ENCODE assay signal across 19 cellular contexts in genomic region chr13:51525567-51526165, GRCh38. TPM values are rescaled to one million over a fixed set of nuclear protein-coding genes. Genes with fewer than 3 reads are reported as not detected.
DNase-seq lines count a peak whose midpoint lies in the region; ATAC-seq, FAIRE-seq and TF ChIP-seq lines count a peak whose summit lies in the region.
"Had no signal": no experiment of that assay in that cellular context is flagged by ENCODE, and none has a peak within 500 bp of the region (broad histone marks: within the 10 kb centered on the region; RNA-seq: fewer than 3 reads in every experiment).

No MANE protein-coding gene starts in this region.

- no peaks in the 10 kb centered on the region for H3K27me3 ChIP-seq in ovary
- H3K27me3 ChIP-seq in effector memory CD4-positive, alpha-beta T cell (replicated peaks; ENCODE audit: control insufficient read depth, insufficient read depth, low read length, poor library complexity, severe bottlenecking) = no peaks in the 10 kb centered on the region
- H3K27me3 ChIP-seq in pancreas = no peaks in the 10 kb centered on the region
- H3K27me3 ChIP-seq: SJCRH30 had no signal

- intact Hi-C loops in ovary (cut with DNase I) = no loop called here
- intact Hi-C loops in pancreas (cut with DNase I) = no loop called here

- H3K4me1 Mint-ChIP-seq in progenitor cell of endocrine pancreas (ENCODE audit: low read depth) = peaks cover 2% of the 10 kb centered on the region

- TF ChIP-seq CTCF in progenitor cell of endocrine pancreas (IDR thresholded peaks at IDR 0.05; ENCODE audit: unreplicated experiment) (no peak), ovary (IDR thresholded peaks at IDR 0.05) (no peak), pancreas (IDR thresholded peaks at IDR 0.05) (no peak)

- no peak for TF ChIP-seq EP300 in ovary (IDR thresholded peaks at IDR 0.05)

- 72 to 78% (median 75%) methylated on average over 5 of the region's 5 CpGs for WGBS in ovary, 3 donors
- WGBS in pancreas, 2 donors = 81 to 85% methylated on average over 5 of the region's 5 CpGs

- H3K36me3 Mint-ChIP-seq in progenitor cell of endocrine pancreas (ENCODE audit: insufficient read depth) = peaks cover 1% of the 10 kb centered on the region
- H3K36me3 Mint-ChIP-seq: CD4-positive, alpha-beta memory T cell had no signal

- H3K9me3 Mint-ChIP-seq in progenitor cell of endocrine pancreas (ENCODE audit: low read depth) = peaks cover 6% of the 10 kb centered on the region

- H3K27me3 Mint-ChIP-seq in progenitor cell of endocrine pancreas = no peaks in the 10 kb centered on the region
- H3K27me3 Mint-ChIP-seq: CD4-positive, alpha-beta memory T cell; T-helper 17 cell had no signal

- TF ChIP-seq POLR2A in ovary (IDR thresholded peaks at IDR 0.05) = no peak

- no peak for FAIRE-seq in pancreas (lab: Jason Lieb, UNC)
- FAIRE-seq: GM18507 had no signal

- no peak overlapping the region for H3K4me3 Mint-ChIP-seq in progenitor cell of endocrine pancreas (ENCODE audit: low read depth)
- H3K4me3 Mint-ChIP-seq: CD4-positive, alpha-beta memory T cell; T-helper 17 cell had no signal

- ATAC-seq in pancreas = no peak
- ATAC-seq: T-helper 17 cell had no signal

- H3K27ac ChIP-seq in ovary = no peak overlapping the region
- no peak overlapping the region for H3K27ac ChIP-seq in effector memory CD4-positive, alpha-beta T cell (ENCODE audit: insufficient read depth, low read length, poor library complexity, severe bottlenecking)
- H3K27ac ChIP-seq in pancreas = no peak overlapping the region
- H3K27ac ChIP-seq: SJCRH30 had no signal

- H3K4me3 ChIP-seq in ovary (no peak overlapping the region), pancreas (no peak overlapping the region)
- no peak overlapping the region for H3K4me3 ChIP-seq in effector memory CD4-positive, alpha-beta T cell (ENCODE audit: insufficient read depth, low read depth, low read length, poor library complexity, severe bottlenecking)
- H3K4me3 ChIP-seq: SJCRH30 had no signal

- DNase-seq in A172 (ENCODE audit: low spot score) (peak; percentile 51), HCEC 1CT (peak; percentile 59), amniotic epithelial cell (ENCODE audit: low read depth) (peak; percentile 41), iris pigment epithelial cell (ENCODE audit: low read depth) (peak; percentile 46), progenitor cell of endocrine pancreas (ENCODE audit: low spot score, unreplicated experiment) (no peak), ovary (no peak), pancreas (no peak)
- DNase-seq in effector memory CD4-positive, alpha-beta T cell = no peak
- DNase-seq: activated effector memory CD4-positive, alpha-beta T cell treated with Interleukin-2 at 50 U/mL for 16 hours; amniotic stem cell; CD4-positive, alpha-beta memory T cell; DMS53; foreskin melanocyte; H7; NCI-H2081 treated with DMSO at 0.1 percent for 48 hours; NCI-H524; SJCRH30; T-helper 17 cell had no signal

- H3K36me3 ChIP-seq in ovary (no peaks in the 10 kb centered on the region), pancreas (no peaks in the 10 kb centered on the region)
- H3K36me3 ChIP-seq in effector memory CD4-positive, alpha-beta T cell (ENCODE audit: control insufficient read depth, insufficient read depth, low read length) = no peaks in the 10 kb centered on the region
- H3K36me3 ChIP-seq: SJCRH30 had no signal

- no peaks in the 10 kb centered on the region for H3K9me3 ChIP-seq in ovary
- H3K9me3 ChIP-seq in effector memory CD4-positive, alpha-beta T cell (ENCODE audit: control insufficient read depth, low read length) = no peaks in the 10 kb centered on the region
- no peaks in the 10 kb centered on the region for H3K9me3 ChIP-seq in pancreas
- H3K9me3 ChIP-seq: SJCRH30 had no signal

- no peaks in the 10 kb centered on the region for H3K4me1 ChIP-seq in ovary (ENCODE audit: insufficient read depth)
- peaks cover 12% of the 10 kb centered on the region for H3K4me1 ChIP-seq in effector memory CD4-positive, alpha-beta T cell (ENCODE audit: control insufficient read depth, insufficient read depth, low read length, poor library complexity, severe bottlenecking)
- no peaks in the 10 kb centered on the region for H3K4me1 ChIP-seq in pancreas
- H3K4me1 ChIP-seq: SJCRH30 had no signal

- no peak overlapping the region for H3K27ac Mint-ChIP-seq in progenitor cell of endocrine pancreas
- H3K27ac Mint-ChIP-seq: CD4-positive, alpha-beta memory T cell; T-helper 17 cell had no signal

RNA-seq across cellular contexts. Expression of gene WDFY2, which starts 58.6 kb away (rescaled TPM):
- total RNA-seq in A172 (2014; rRNA removed; shearing (Covaris generic)) = 1.5 and 2.5 TPM in 2 replicates
- total RNA-seq in progenitor cell of endocrine pancreas = 17.2 and 18.0 TPM in 2 replicates
- 10 to 100 TPM in 6 of 7 donors, 1 to 10 TPM in 1; 9.9 to 17.9 (median 14.9) TPM for total RNA-seq in ovary
- 10 to 100 TPM in 1 of 2 donors, 1 to 10 TPM in 1; 5.4 to 11.6 TPM for polyA plus RNA-seq in ovary
- total RNA-seq in pancreas = 10 to 100 TPM; 16.0 to 25.2 (median 17.5) TPM
- 10 to 100 TPM; 11.4 to 16.3 TPM for polyA plus RNA-seq in pancreas

Comparison
In these comparisons a context has a peak if more than half of its experiments do, and no peak if none do; other contexts are left out.
1. DNase-seq: peak in A172 (single experiment), HCEC 1CT (single experiment), amniotic epithelial cell (single experiment) and iris pigment epithelial cell (single experiment); none in progenitor cell of endocrine pancreas (single experiment), ovary (0 of 5), effector memory CD4-positive, alpha-beta T cell (0 of 3) and pancreas (0 of 6).